ENCODE assay signal across 11 cellular contexts in the genomic region with DNA sequence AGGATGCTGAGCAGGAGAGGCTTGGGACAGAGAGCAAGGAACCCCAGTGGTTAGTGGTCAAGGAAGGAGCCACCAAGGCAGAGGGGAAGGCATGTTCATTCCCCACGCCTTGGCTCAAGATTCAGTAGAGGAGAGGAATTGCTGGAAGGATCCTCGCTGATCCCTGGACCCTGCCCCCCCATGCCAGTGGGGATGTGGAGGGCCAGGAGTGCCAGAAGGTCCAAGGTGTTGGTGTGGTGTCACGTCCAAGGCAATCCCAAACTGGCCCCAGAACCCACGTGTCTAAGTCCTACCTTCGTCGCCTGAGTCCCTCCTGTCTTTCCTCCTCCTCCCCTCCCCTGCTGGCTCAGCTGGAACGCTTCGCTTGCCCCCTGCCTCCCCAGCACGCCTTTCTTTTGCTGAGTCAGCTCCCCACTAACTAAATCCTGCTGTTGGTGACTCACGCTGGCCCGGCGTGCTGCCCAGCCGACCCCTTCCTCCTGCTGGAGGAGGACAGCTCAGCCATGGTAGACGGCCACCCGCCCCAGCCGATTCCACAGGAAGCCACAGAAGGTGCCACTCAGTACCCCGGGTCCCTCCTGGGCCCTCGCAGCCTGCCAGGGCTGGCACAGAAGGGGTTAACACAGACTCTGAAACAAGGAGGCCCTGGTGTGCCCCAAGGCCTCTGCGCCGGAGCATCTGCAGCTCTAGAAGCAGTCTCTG. TPM values are rescaled to one million over a fixed set of nuclear protein-coding genes. Genes with fewer than 3 reads are reported as not detected.
DNase-seq lines count a peak whose midpoint lies in the region; ATAC-seq lines count a peak whose summit lies in the region.
"Had no signal": no experiment of that assay in that cellular context is flagged by ENCODE, and none has a peak within 500 bp of the region (broad histone marks: within the 10 kb centered on the region; RNA-seq: fewer than 3 reads in every experiment).

No MANE protein-coding gene starts in this region.

- CTCF ChIA-PET in activated CD8-positive, alpha-beta memory T cell treated with anti-CD3 and anti-CD28 coated beads, Interleukin-2, amount 10 ng/mL, durations not matched to agents 7 days and 5 days (lab: Charles Lee): interaction anchor here (1.2 kb wide), 1 partner anchor 177 kb away, joined by 4 read pairs; no protein-coding TSS in a partner anchor

- peaks cover 2% of the 10 kb centered on the region for H3K4me1 Mint-ChIP-seq in activated CD8-positive, alpha-beta memory T cell treated with anti-CD3 and anti-CD28 coated beads, Interleukin-2, amount 10 ng/mL, durations not matched to agents 7 days and 5 days
- no peaks in the 10 kb centered on the region for H3K4me1 Mint-ChIP-seq in activated T-helper 17 cell treated with anti-CD3 and anti-CD28 coated beads, Interleukin-2, amount 50 U/mL, for 72 hours

- no peak overlapping the region for H3K4me3 Mint-ChIP-seq in activated CD8-positive, alpha-beta memory T cell treated with anti-CD3 and anti-CD28 coated beads, Interleukin-2, amount 10 ng/mL, durations not matched to agents 7 days and 5 days
- H3K4me3 Mint-ChIP-seq in activated T-helper 17 cell treated with anti-CD3 and anti-CD28 coated beads, Interleukin-2, amount 50 U/mL, for 72 hours: no peak overlapping the region

- H3K36me3 Mint-ChIP-seq in activated CD8-positive, alpha-beta memory T cell treated with anti-CD3 and anti-CD28 coated beads, Interleukin-2, amount 10 ng/mL, durations not matched to agents 7 days and 5 days: no peaks in the 10 kb centered on the region
- H3K36me3 Mint-ChIP-seq in activated T-helper 17 cell treated with anti-CD3 and anti-CD28 coated beads, Interleukin-2, amount 50 U/mL, for 72 hours (ENCODE audit: low read depth): no peaks in the 10 kb centered on the region

- no peak overlapping the region for H3K27ac Mint-ChIP-seq in activated CD8-positive, alpha-beta memory T cell treated with anti-CD3 and anti-CD28 coated beads, Interleukin-2, amount 10 ng/mL, durations not matched to agents 7 days and 5 days
- no peak overlapping the region for H3K27ac Mint-ChIP-seq in activated T-helper 17 cell treated with anti-CD3 and anti-CD28 coated beads, Interleukin-2, amount 50 U/mL, for 72 hours

- no peak overlapping the region for H3K4me3 ChIP-seq in thymus (ENCODE audit: low read length)

- H3K27me3 Mint-ChIP-seq in activated CD8-positive, alpha-beta memory T cell treated with anti-CD3 and anti-CD28 coated beads, Interleukin-2, amount 10 ng/mL, durations not matched to agents 7 days and 5 days: peaks cover 2% of the 10 kb centered on the region
- H3K27me3 Mint-ChIP-seq in activated T-helper 17 cell treated with anti-CD3 and anti-CD28 coated beads, Interleukin-2, amount 50 U/mL, for 72 hours: no peaks in the 10 kb centered on the region

- H3K4me1 ChIP-seq in thymus (ENCODE audit: control insufficient read depth, insufficient read depth, low read length): no peaks in the 10 kb centered on the region

- WGBS in thymus: 70% methylated on average over 20 of the region's 20 CpGs

- H3K27ac ChIP-seq in thymus (ENCODE audit: low read depth): peak overlapping the region; percentile 40

- H3K9me3 Mint-ChIP-seq in activated CD8-positive, alpha-beta memory T cell treated with anti-CD3 and anti-CD28 coated beads, Interleukin-2, amount 10 ng/mL, durations not matched to agents 7 days and 5 days (ENCODE audit: low read depth): no peaks in the 10 kb centered on the region
- H3K9me3 Mint-ChIP-seq in activated T-helper 17 cell treated with anti-CD3 and anti-CD28 coated beads, Interleukin-2, amount 50 U/mL, for 72 hours: no peaks in the 10 kb centered on the region

- H3K36me3 ChIP-seq in thymus (ENCODE audit: control insufficient read depth, insufficient read depth): no peaks in the 10 kb centered on the region

- H3K27me3 ChIP-seq in thymus (ENCODE audit: control insufficient read depth, insufficient read depth): no peaks in the 10 kb centered on the region

- DNase-seq in activated CD8-positive, alpha-beta memory T cell treated with anti-CD3 and anti-CD28 coated beads, Interleukin-2, amount 50 U/mL, for 4 hours: peak; percentile 9
- no peak for DNase-seq in activated CD8-positive, alpha-beta memory T cell treated with anti-CD3 and anti-CD28 coated beads, Interleukin-2, amount 10 ng/mL, durations not matched to agents 7 days and 5 days
- DNase-seq in astrocyte of the hippocampus (ENCODE audit: low read depth, low spot score) (peak; percentile 97), kidney glomerular epithelial cell (lab: John Stamatoyannopoulos, UW) (peak; percentile 91), NCI-H1930 (lab: John Stamatoyannopoulos, UW) (no peak), NCI-H2196 (lab: John Stamatoyannopoulos, UW; ENCODE audit: unreplicated experiment) (no peak)
- DNase-seq: cortex of kidney, NCI-H2171 had no signal

- no peak for ATAC-seq in activated CD8-positive, alpha-beta memory T cell treated with anti-CD3 and anti-CD28 coated beads, Interleukin-2, amount 10 ng/mL, durations not matched to agents 7 days and 5 days
- no peak for ATAC-seq in activated T-helper 17 cell treated with anti-CD3 and anti-CD28 coated beads, Interleukin-2, amount 50 U/mL, for 72 hours (replicated peaks)
- ATAC-seq: activated CD4-positive, CD25-positive, alpha-beta regulatory T cell treated with anti-CD3 and anti-CD28 coated beads, Interleukin-2, amount 50 U/mL, for 24 hours had no signal

- no peaks in the 10 kb centered on the region for H3K9me3 ChIP-seq in thymus (ENCODE audit: control insufficient read depth)

RNA-seq across cellular contexts. Expression of a gene that starts 37.6 kb away (rescaled TPM):
- not detected for total RNA-seq in activated CD8-positive, alpha-beta memory T cell treated with anti-CD3 and anti-CD28 coated beads, Interleukin-2, amount 10 ng/mL, durations not matched to agents 7 days and 5 days
- polyA plus RNA-seq in thymus: 3.4 TPM
- total RNA-seq in activated T-helper 17 cell treated with anti-CD3 and anti-CD28 coated beads, Interleukin-2, amount 50 U/mL, for 72 hours: not detected

RNA-seq across cellular contexts. Expression of a gene that starts 44.4 kb away (rescaled TPM):
- total RNA-seq in activated CD8-positive, alpha-beta memory T cell treated with anti-CD3 and anti-CD28 coated beads, Interleukin-2, amount 10 ng/mL, durations not matched to agents 7 days and 5 days: not detected
- 1.1 TPM for polyA plus RNA-seq in thymus
- not detected for total RNA-seq in activated T-helper 17 cell treated with anti-CD3 and anti-CD28 coated beads, Interleukin-2, amount 50 U/mL, for 72 hours

Comparison
In these comparisons a context has a peak if more than half of its experiments do, and no peak if none do; other contexts are left out.
1. DNase-seq: peak in activated CD8-positive, alpha-beta memory T cell treated with anti-CD3 and anti-CD28 coated beads, Interleukin-2, amount 50 U/mL, for 4 hours (single experiment), astrocyte of the hippocampus (single experiment) and kidney glomerular epithelial cell (single experiment); none in activated CD8-positive, alpha-beta memory T cell treated with anti-CD3 and anti-CD28 coated beads, Interleukin-2, amount 10 ng/mL, durations not matched to agents 7 days and 5 days (single experiment), NCI-H1930 (0 of 2) and NCI-H2196 (single experiment).